In the genomic region with DNA sequence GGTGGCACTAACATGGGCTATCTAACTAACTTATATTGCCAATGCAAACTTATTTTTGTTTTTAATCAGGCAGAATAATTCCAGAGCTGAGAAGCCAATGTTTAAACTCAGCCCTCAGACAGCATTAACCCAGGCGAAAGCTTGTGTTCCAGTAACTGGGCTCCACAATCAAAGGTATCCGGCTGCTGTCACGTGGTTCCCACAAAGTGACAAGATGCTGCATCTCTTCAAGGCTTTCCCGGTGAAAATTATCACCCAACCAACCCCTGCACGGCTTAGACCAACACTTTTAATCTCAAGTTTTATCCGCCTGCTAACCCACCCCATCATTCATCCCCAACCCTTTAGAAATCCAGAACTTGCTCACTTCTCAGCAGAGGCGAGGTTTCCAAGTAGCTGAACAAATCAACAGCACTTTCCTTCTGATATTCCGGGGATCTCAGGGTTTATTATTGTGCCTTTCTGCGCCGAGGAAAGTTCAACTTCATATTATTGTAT, we compare ENCODE assay signal across 9 cellular contexts. TPM values are rescaled to one million over a fixed set of nuclear protein-coding genes. Genes with fewer than 3 reads are reported as not detected.
DNase-seq lines count a peak whose midpoint lies in the region; ATAC-seq and TF ChIP-seq lines count a peak whose summit lies in the region.
"Had no signal": no experiment of that assay in that cellular context is flagged by ENCODE, and none has a peak within 500 bp of the region (broad histone marks: within the 10 kb centered on the region; RNA-seq: fewer than 3 reads in every experiment).

No MANE protein-coding gene starts in this region.

- H3K9me3 ChIP-seq in fibroblast of lung (ENCODE audit: control insufficient read depth, insufficient read depth, low read depth, low read length): no peaks in the 10 kb centered on the region
- no peaks in the 10 kb centered on the region for H3K9me3 ChIP-seq in smooth muscle cell (replicated peaks; ENCODE audit: low read depth)

- H3K27me3 ChIP-seq in fibroblast of lung (ENCODE audit: control insufficient read depth, insufficient read depth, low read length) (no peaks in the 10 kb centered on the region), smooth muscle cell (ENCODE audit: low read depth) (peaks cover 49% of the 10 kb centered on the region)

- peaks cover 6% of the 10 kb centered on the region for H3F3A ChIP-seq in smooth muscle cell (ENCODE audit: low read depth)

- H3K36me3 ChIP-seq in fibroblast of lung (ENCODE audit: control insufficient read depth, insufficient read depth, low read length) (no peaks in the 10 kb centered on the region), smooth muscle cell (ENCODE audit: low read depth) (no peaks in the 10 kb centered on the region)

- no peaks in the 10 kb centered on the region for H3K9me3 Mint-ChIP-seq in activated naive CD4-positive, alpha-beta T cell treated with anti-CD3 and anti-CD28 coated beads for 36 hours
- H3K9me3 Mint-ChIP-seq in progenitor cell of endocrine pancreas (ENCODE audit: low read depth): no peaks in the 10 kb centered on the region

- H3K4me2 ChIP-seq in fibroblast of lung (ENCODE audit: extremely low read depth, insufficient read depth, low read length): peak overlapping the region; percentile 75
- H3K4me2 ChIP-seq in smooth muscle cell: peak overlapping the region; percentile 83

- no peaks in the 10 kb centered on the region for H4K20me1 ChIP-seq in fibroblast of lung (ENCODE audit: control insufficient read depth, extremely low read depth, insufficient read depth, low read length)
- H4K20me1 ChIP-seq in smooth muscle cell (ENCODE audit: low read depth): no peaks in the 10 kb centered on the region

- no peaks in the 10 kb centered on the region for H3K79me2 ChIP-seq in fibroblast of lung (ENCODE audit: control insufficient read depth, insufficient read depth, low read length)
- no peaks in the 10 kb centered on the region for H3K79me2 ChIP-seq in smooth muscle cell (ENCODE audit: low read depth)

- CTCF ChIA-PET in activated naive CD4-positive, alpha-beta T cell treated with anti-CD3 and anti-CD28 coated beads for 36 hours (lab: Charles Lee): interaction anchor here (0.9 to 3.0 kb wide), 5 partner anchors 11 to 252 kb away, joined by 3 to 16 read pairs (median 7); partner anchors contain the start of gene RNF146

- TF ChIP-seq CTCF in fibroblast of lung (conservative IDR thresholded peaks at IDR 0.05 in 1 of 2, IDR thresholded peaks at IDR 0.05 in 1 of 2; ENCODE audit: low read depth in 1 of 2, low read length in 2 of 2) (no peak), smooth muscle cell (IDR thresholded peaks at IDR 0.05; ENCODE audit: borderline replicate concordance, insufficient read depth, poor library complexity, severe bottlenecking) (no peak), progenitor cell of endocrine pancreas (IDR thresholded peaks at IDR 0.05; ENCODE audit: unreplicated experiment) (no peak)

- H3K4me1 ChIP-seq in fibroblast of lung (ENCODE audit: control insufficient read depth, extremely low read depth, insufficient read depth, low read length) (no peaks in the 10 kb centered on the region), smooth muscle cell (ENCODE audit: low read depth) (peaks cover 3% of the 10 kb centered on the region)

- intact Hi-C loops in activated naive CD4-positive, alpha-beta T cell treated with anti-CD3 and anti-CD28 coated beads for 36 hours (cut with micrococcal nuclease): loop anchor here (5.0 kb wide), 3 partner anchors 244 to 1736 kb away; no protein-coding TSS in a partner anchor

- H3K9ac ChIP-seq in fibroblast of lung (ENCODE audit: insufficient read depth, low read length) (no peak overlapping the region), smooth muscle cell (ENCODE audit: low read depth) (no peak overlapping the region)

- H3K36me3 Mint-ChIP-seq in activated naive CD4-positive, alpha-beta T cell treated with anti-CD3 and anti-CD28 coated beads for 36 hours (ENCODE audit: low read depth): no peaks in the 10 kb centered on the region
- no peaks in the 10 kb centered on the region for H3K36me3 Mint-ChIP-seq in progenitor cell of endocrine pancreas (ENCODE audit: insufficient read depth)

- H2AFZ ChIP-seq in fibroblast of lung (ENCODE audit: low read length) (peak overlapping the region; percentile 47), smooth muscle cell (ENCODE audit: low read depth) (no peak overlapping the region)

- peak overlapping the region; percentile 70 for H3K4me3 Mint-ChIP-seq in activated naive CD4-positive, alpha-beta T cell treated with anti-CD3 and anti-CD28 coated beads for 36 hours
- H3K4me3 Mint-ChIP-seq in progenitor cell of endocrine pancreas (ENCODE audit: low read depth): no peak overlapping the region

- H3K27ac ChIP-seq in fibroblast of lung (ENCODE audit: insufficient read depth, low read length) (peak overlapping the region; percentile 10), smooth muscle cell (ENCODE audit: low read depth) (no peak overlapping the region)

- H3K4me3 ChIP-seq in fibroblast of lung (replicated peaks in 1 of 4; ENCODE audit: control extremely low read depth in 1 of 4, insufficient read depth in 1 of 4, low read depth in 3 of 4, low read length in 4 of 4): peak overlapping the region; percentile 36 to 69 (median 44)
- H3K4me3 ChIP-seq in smooth muscle cell: peak overlapping the region; percentile 31

- 10% methylated on average over 10 of the region's 10 CpGs for WGBS in smooth muscle cell (ENCODE audit: low lambda C conversion rate)

- peak; percentile 19 for DNase-seq in activated naive CD4-positive, alpha-beta T cell treated with anti-CD3 and anti-CD28 coated beads for 36 hours
- DNase-seq in activated naive CD4-positive, alpha-beta T cell treated with Interleukin-2 at 50 U/mL for 16 hours: no peak
- peak; percentile 26 for DNase-seq in NCI-H82 treated with DMSO at 0.1 percent for 48 hours (lab: John Stamatoyannopoulos, UW; ENCODE audit: unreplicated experiment)
- peak in 1 of 2 donors; percentile 16 for DNase-seq in fibroblast of lung (ENCODE audit: low read depth in 2 of 2)
- no peak for DNase-seq in smooth muscle cell (lab: John Stamatoyannopoulos, UW; ENCODE audit: unreplicated experiment)
- DNase-seq in activated gamma-delta T cell treated with Interleukin-2 at 50 U/mL for 16 hours: no peak
- no peak for DNase-seq in progenitor cell of endocrine pancreas (ENCODE audit: low spot score, unreplicated experiment)

- no peak overlapping the region for H3K27ac Mint-ChIP-seq in activated naive CD4-positive, alpha-beta T cell treated with anti-CD3 and anti-CD28 coated beads for 36 hours
- H3K27ac Mint-ChIP-seq in progenitor cell of endocrine pancreas: no peak overlapping the region

- peaks cover 30% of the 10 kb centered on the region for H3K4me1 Mint-ChIP-seq in activated naive CD4-positive, alpha-beta T cell treated with anti-CD3 and anti-CD28 coated beads for 36 hours (ENCODE audit: low read depth)
- H3K4me1 Mint-ChIP-seq in progenitor cell of endocrine pancreas (ENCODE audit: low read depth): peaks cover 12% of the 10 kb centered on the region

- H3K27me3 Mint-ChIP-seq in activated naive CD4-positive, alpha-beta T cell treated with anti-CD3 and anti-CD28 coated beads for 36 hours (ENCODE audit: low read depth): peaks cover 43% of the 10 kb centered on the region
- peaks cover 76% of the 10 kb centered on the region for H3K27me3 Mint-ChIP-seq in progenitor cell of endocrine pancreas

- ATAC-seq in GM18520 (IDR thresholded peaks at IDR 0.05; ENCODE audit: unreplicated experiment): no peak
- ATAC-seq: Panc1 had no signal

RNA-seq across cellular contexts. Expression of gene C6orf58, which starts 58.7 kb away (rescaled TPM):
- total RNA-seq in activated naive CD4-positive, alpha-beta T cell treated with anti-CD3 and anti-CD28 coated beads for 36 hours: not detected
- total RNA-seq in fibroblast of lung (not detected in 2 replicates), smooth muscle cell (not detected in 2 replicates), progenitor cell of endocrine pancreas (not detected in 2 replicates)
- polyA plus RNA-seq in fibroblast of lung (0.05 TPM in 1 of 2 replicates, not detected in the other), smooth muscle cell (not detected in 2 replicates)
- not detected in 2 replicates for polyA plus RNA-seq in fibroblast of lung (2012)
- not detected in 2 replicates for polyA minus RNA-seq in fibroblast of lung (ENCODE audit: low replicate concordance)

RNA-seq across cellular contexts. Expression of gene KIAA0408, which starts 59.1 kb away (rescaled TPM):
- total RNA-seq in activated naive CD4-positive, alpha-beta T cell treated with anti-CD3 and anti-CD28 coated beads for 36 hours: 1 to 10 TPM; 2.0 to 3.1 TPM
- total RNA-seq in fibroblast of lung (1.3 and 2.8 TPM in 2 replicates), smooth muscle cell (3.6 and 8.9 TPM in 2 replicates), progenitor cell of endocrine pancreas (0.91 and 1.4 TPM in 2 replicates)
- polyA plus RNA-seq in fibroblast of lung (3.0 and 4.6 TPM in 2 replicates), smooth muscle cell (1.9 and 2.8 TPM in 2 replicates)
- polyA plus RNA-seq in fibroblast of lung (2012): 2.3 and 2.7 TPM in 2 replicates
- 0.07 and 0.59 TPM in 2 replicates for polyA minus RNA-seq in fibroblast of lung (ENCODE audit: low replicate concordance)

Comparison
In these comparisons a context has a peak if more than half of its experiments do, and no peak if none do; other contexts are left out.
1. DNase-seq: peak in activated naive CD4-positive, alpha-beta T cell treated with anti-CD3 and anti-CD28 coated beads for 36 hours (single experiment) and NCI-H82 treated with DMSO at 0.1 percent for 48 hours (single experiment); none in activated naive CD4-positive, alpha-beta T cell treated with Interleukin-2 at 50 U/mL for 16 hours (single experiment), smooth muscle cell (single experiment), activated gamma-delta T cell treated with Interleukin-2 at 50 U/mL for 16 hours (single experiment) and progenitor cell of endocrine pancreas (single experiment).